ENCODE assay signal across 9 cellular contexts in genomic region chr3:186277268-186277909, GRCh38.
DNase-seq lines count a peak whose midpoint lies in the region; ATAC-seq, FAIRE-seq and TF ChIP-seq lines count a peak whose summit lies in the region.
"Had no signal": no experiment of that assay in that cellular context is flagged by ENCODE, and none has a peak within 500 bp of the region (broad histone marks: within the 10 kb centered on the region; RNA-seq: fewer than 3 reads in every experiment).

No MANE protein-coding gene starts in this region.

- TF ChIP-seq CTCF in LNCAP (IDR thresholded peaks at IDR 0.05) (peak; percentile 54), lung (IDR thresholded peaks at IDR 0.05; ENCODE audit: control extremely low read depth, extremely low read depth) (peak; percentile 29), GM13977 (IDR thresholded peaks at IDR 0.05; ENCODE audit: extremely low read depth, insufficient read depth, missing control alignments) (no peak)

- 48 to 75% methylated on average over 10 of the region's 10 CpGs for WGBS in lung, 2 donors

- TF ChIP-seq POLR2A in GM12892 (IDR thresholded peaks at IDR 0.05; ENCODE audit: low read depth, low read length), result no peak

- H3K4me3 Mint-ChIP-seq in stimulated activated effector memory CD8-positive, alpha-beta T cell treated with anti-CD3 and anti-CD28 coated beads, Interleukin-12 subunit alpha, Interleukin-12 subunit beta, amount 100 ng/mL, for 72 hours, result no peak overlapping the region
- H3K4me3 Mint-ChIP-seq: activated B cell treated with CpG ODN at 0.5 μM for 24 hours had no signal

- no peaks in the 10 kb centered on the region for H3K36me3 ChIP-seq in lung (ENCODE audit: control insufficient read depth in 2 of 2, insufficient read depth in 2 of 2, low read length in 2 of 2)

- peak; percentile 71 for DNase-seq in AG20443 (ENCODE audit: low spot score)
- peak; percentile 45 for DNase-seq in cerebellum (ENCODE audit: low spot score)
- no peak for DNase-seq in lung (ENCODE audit: low spot score)
- no peak for DNase-seq in stimulated activated effector memory CD8-positive, alpha-beta T cell treated with anti-CD3 and anti-CD28 coated beads, Interleukin-12 subunit alpha, Interleukin-12 subunit beta, amount 100 ng/mL, for 72 hours (ENCODE audit: low spot score in 2 of 2)
- DNase-seq in GM13977 (ENCODE audit: low spot score), result no peak
- DNase-seq in GM12892 (ENCODE audit: insufficient read length), result no peak
- DNase-seq in NCI-H187 (lab: John Stamatoyannopoulos, UW), result no peak
- DNase-seq: activated B cell treated with CpG ODN at 0.5 μM for 24 hours had no signal

- H3K27ac ChIP-seq in lung (ENCODE audit: low read depth in 1 of 2, low read length in 1 of 2), result no peak overlapping the region

- H3K27me3 ChIP-seq in lung (ENCODE audit: control insufficient read depth, insufficient read depth), result no peaks in the 10 kb centered on the region

- H3K36me3 Mint-ChIP-seq in stimulated activated effector memory CD8-positive, alpha-beta T cell treated with anti-CD3 and anti-CD28 coated beads, Interleukin-12 subunit alpha, Interleukin-12 subunit beta, amount 100 ng/mL, for 72 hours, result no peaks in the 10 kb centered on the region

- H3K9me3 Mint-ChIP-seq in stimulated activated effector memory CD8-positive, alpha-beta T cell treated with anti-CD3 and anti-CD28 coated beads, Interleukin-12 subunit alpha, Interleukin-12 subunit beta, amount 100 ng/mL, for 72 hours, result no peaks in the 10 kb centered on the region
- H3K9me3 Mint-ChIP-seq: activated B cell treated with CpG ODN at 0.5 μM for 24 hours had no signal

- H3K4me1 Mint-ChIP-seq in stimulated activated effector memory CD8-positive, alpha-beta T cell treated with anti-CD3 and anti-CD28 coated beads, Interleukin-12 subunit alpha, Interleukin-12 subunit beta, amount 100 ng/mL, for 72 hours, result no peaks in the 10 kb centered on the region

- ATAC-seq in lung (ENCODE audit: insufficient read depth, low FRiP score), result no peak
- no peak for ATAC-seq in stimulated activated effector memory CD8-positive, alpha-beta T cell treated with anti-CD3 and anti-CD28 coated beads, Interleukin-12 subunit alpha, Interleukin-12 subunit beta, amount 100 ng/mL, for 72 hours

- peaks cover 0 to 2% of the 10 kb centered on the region in 2 donors for H3K4me1 ChIP-seq in lung (ENCODE audit: control insufficient read depth in 2 of 2, insufficient read depth in 2 of 2, low read length in 2 of 2)

- in situ Hi-C loops in GM13977 (cut with MboI; ENCODE audit: low pct_unique_long_range_greater_than_20kb, low sequenced_read_pairs, unreplicated experiment), result no loop called here

- no peaks in the 10 kb centered on the region for H3K9me3 ChIP-seq in lung (ENCODE audit: control insufficient read depth in 2 of 2, insufficient read depth in 1 of 2, low read length in 1 of 2)

- no peak overlapping the region for H3K27ac Mint-ChIP-seq in stimulated activated effector memory CD8-positive, alpha-beta T cell treated with anti-CD3 and anti-CD28 coated beads, Interleukin-12 subunit alpha, Interleukin-12 subunit beta, amount 100 ng/mL, for 72 hours
- H3K27ac Mint-ChIP-seq: activated B cell treated with CpG ODN at 0.5 μM for 24 hours had no signal

- H3K4me3 ChIP-seq in lung, result no peak overlapping the region

- no peak for FAIRE-seq in GM12892 (lab: Jason Lieb, UNC)

Comparison
In these comparisons a context has a peak if more than half of its experiments do, and no peak if none do; other contexts are left out.
1. DNase-seq: peak in AG20443 (single experiment) and cerebellum (single experiment); none in lung (single experiment), stimulated activated effector memory CD8-positive, alpha-beta T cell treated with anti-CD3 and anti-CD28 coated beads, Interleukin-12 subunit alpha, Interleukin-12 subunit beta, amount 100 ng/mL, for 72 hours (0 of 2), GM13977 (single experiment), GM12892 (single experiment) and NCI-H187 (0 of 2).